Comparison of ENCODE assay signal across 9 cellular contexts in genomic region chr1:182069028-182069466, GRCh38. TPM values are rescaled to one million over a fixed set of nuclear protein-coding genes. Genes with fewer than 3 reads are reported as not detected.
DNase-seq lines count a peak whose midpoint lies in the region; ATAC-seq and TF ChIP-seq lines count a peak whose summit lies in the region.
"Had no signal": no experiment of that assay in that cellular context is flagged by ENCODE, and none has a peak within 500 bp of the region (broad histone marks: within the 10 kb centered on the region; RNA-seq: fewer than 3 reads in every experiment).

No MANE protein-coding gene starts in this region.

- no peaks in the 10 kb centered on the region for H3K36me3 Mint-ChIP-seq in activated T-cell treated with anti-CD3 and anti-CD28 coated beads, Interleukin-2, amount 50 U/mL, for 24 hours (ENCODE audit: low read depth)
- H3K36me3 Mint-ChIP-seq in progenitor cell of endocrine pancreas (ENCODE audit: insufficient read depth), result no peaks in the 10 kb centered on the region

- intact Hi-C loops in head of caudate nucleus (cut with DNase I), result no loop called here

- H3K4me3 Mint-ChIP-seq in activated T-cell treated with anti-CD3 and anti-CD28 coated beads, Interleukin-2, amount 50 U/mL, for 24 hours, result no peak overlapping the region
- H3K4me3 Mint-ChIP-seq in progenitor cell of endocrine pancreas (ENCODE audit: low read depth), result no peak overlapping the region

- peak; percentile 80 for TF ChIP-seq CTCF in progenitor cell of endocrine pancreas (IDR thresholded peaks at IDR 0.05; ENCODE audit: unreplicated experiment)

- H3K27me3 Mint-ChIP-seq in activated T-cell treated with anti-CD3 and anti-CD28 coated beads, Interleukin-2, amount 50 U/mL, for 24 hours, result peaks cover 39% of the 10 kb centered on the region
- H3K27me3 Mint-ChIP-seq in progenitor cell of endocrine pancreas, result peaks cover 20% of the 10 kb centered on the region

- ATAC-seq in HG02623 (IDR thresholded peaks at IDR 0.05; ENCODE audit: unreplicated experiment) (peak; percentile 53), HG02973 (IDR thresholded peaks at IDR 0.05; ENCODE audit: unreplicated experiment) (no peak)

- DNase-seq in DMS53 treated with DMSO at 0.1 percent for 48 hours (lab: John Stamatoyannopoulos, UW; ENCODE audit: unreplicated experiment) (peak; percentile 83), NCI-H2227 (lab: John Stamatoyannopoulos, UW; ENCODE audit: unreplicated experiment) (peak; percentile 86), head of caudate nucleus (peak in 40 of 42 donors; percentile 27 to 87 (median 68)), progenitor cell of endocrine pancreas (ENCODE audit: low spot score, unreplicated experiment) (peak; percentile 78)
- DNase-seq in activated T-cell treated with anti-CD3 and anti-CD28 coated beads, Interleukin-2, amount 50 U/mL, for 24 hours, result peak; percentile 59
- no peak for DNase-seq in effector CD4-positive, alpha-beta T cell

- H3K4me1 Mint-ChIP-seq in activated T-cell treated with anti-CD3 and anti-CD28 coated beads, Interleukin-2, amount 50 U/mL, for 24 hours (ENCODE audit: low read depth), result peaks cover 2% of the 10 kb centered on the region
- H3K4me1 Mint-ChIP-seq in progenitor cell of endocrine pancreas (ENCODE audit: low read depth), result peaks cover 5% of the 10 kb centered on the region

- H3K9me3 Mint-ChIP-seq in activated T-cell treated with anti-CD3 and anti-CD28 coated beads, Interleukin-2, amount 50 U/mL, for 24 hours, result no peaks in the 10 kb centered on the region
- no peaks in the 10 kb centered on the region for H3K9me3 Mint-ChIP-seq in progenitor cell of endocrine pancreas (ENCODE audit: low read depth)

- H3K27ac Mint-ChIP-seq in activated T-cell treated with anti-CD3 and anti-CD28 coated beads, Interleukin-2, amount 50 U/mL, for 24 hours, result no peak overlapping the region
- H3K27ac Mint-ChIP-seq in progenitor cell of endocrine pancreas, result no peak overlapping the region

RNA-seq across cellular contexts. Expression of gene ZNF648, which starts 7.5 kb away (rescaled TPM):
- 0.81 and 1.2 TPM in 2 replicates for total RNA-seq in progenitor cell of endocrine pancreas
- total RNA-seq: SJSA1 had no signal
